ENCODE assay signal across 21 cellular contexts in genomic region chr7:51356849-51357516, GRCh38. TPM values are rescaled to one million over a fixed set of nuclear protein-coding genes. Genes with fewer than 3 reads are reported as not detected.
A peak's percentile ranks its signal among the peaks of the same experiment; 100 is the strongest.
DNase-seq lines count a peak whose midpoint lies in the region; ATAC-seq and TF ChIP-seq lines count a peak whose summit lies in the region.
"Had no signal": no experiment of that assay in that cellular context is flagged by ENCODE, and none has a peak within 500 bp of the region (broad histone marks: within the 10 kb centered on the region; RNA-seq: fewer than 3 reads in every experiment).

No MANE protein-coding gene starts in this region.

- peaks cover 0 to 4% (median 0%) of the 10 kb centered on the region in 4 donors for H3K4me1 ChIP-seq in tibial artery

- no peak overlapping the region for H3K4me3 ChIP-seq in tibial artery
- H3K4me3 ChIP-seq: cardiac muscle cell, GM23248, K562 had no signal

- TF ChIP-seq CTCF in tibial artery (IDR thresholded peaks at IDR 0.05): no peak

- no peaks in the 10 kb centered on the region for H3K36me3 ChIP-seq in tibial artery
- H3K36me3 ChIP-seq: cardiac muscle cell had no signal

- H3K27ac ChIP-seq in tibial artery: no peak overlapping the region
- H3K27ac ChIP-seq: cardiac muscle cell, GM23248 had no signal

- no peaks in the 10 kb centered on the region for H3K9me3 ChIP-seq in tibial artery

- intact Hi-C loops in Right ventricle myocardium superior (cut with DNase I) (loop anchor here (10.0 kb wide), 1 partner anchor 102 kb away; no protein-coding TSS in a partner anchor), tibial artery (cut with DNase I; ENCODE audit: low total_unique reads) (no loop called here)

- DNase-seq in ELF-1 (ENCODE audit: low read depth, low spot score): peak; percentile 36
- no peak for DNase-seq in Right ventricle myocardium superior
- peak; percentile 93 for DNase-seq in left kidney (ENCODE audit: low read depth, low spot score)
- DNase-seq in renal cortical epithelial cell (ENCODE audit: low read depth): peak; percentile 71
- no peak for DNase-seq in tibial artery
- no peak for DNase-seq in NCI-H2081 (lab: John Stamatoyannopoulos, UW)
- no peak for DNase-seq in C1 segment of cervical spinal cord (lab: John Stamatoyannopoulos, UW)
- DNase-seq: activated B cell treated with CpG ODN at 0.5 μM for 24 hours; activated CD8-positive, alpha-beta T cell treated with anti-CD3 and anti-CD28 coated beads, Interleukin-2, amount 10 ng/mL, durations not matched to agents 7 days and 5 days; activated naive CD4-positive, alpha-beta T cell treated with anti-CD3 and anti-CD28 coated beads for 36 hours; activated T-cell treated with anti-CD3 and anti-CD28 coated beads, Interleukin-2, amount 50 U/mL, for 24 hours; CD4-positive, alpha-beta memory T cell; DMS53; GM23248; MM.1S; NCI-H226; substantia nigra; T1000 had no signal

- H3K27me3 ChIP-seq in tibial artery: no peaks in the 10 kb centered on the region
- H3K27me3 ChIP-seq: cardiac muscle cell had no signal

- peak; percentile 84 for ATAC-seq in Right ventricle myocardium superior (ENCODE audit: poor library complexity)
- ATAC-seq: activated CD8-positive, alpha-beta T cell treated with anti-CD3 and anti-CD28 coated beads, Interleukin-2, amount 10 ng/mL, durations not matched to agents 7 days and 5 days; K562 had no signal

RNA-seq across cellular contexts. Expression of gene COBL, which starts 40.4 kb away (rescaled TPM):
- total RNA-seq in Right ventricle myocardium superior: 76.5 TPM
- 1.4 and 4.2 TPM in 2 replicates for total RNA-seq in renal cortical epithelial cell
- total RNA-seq: activated B cell treated with CpG ODN at 0.5 μM for 24 hours; activated CD8-positive, alpha-beta T cell treated with anti-CD3 and anti-CD28 coated beads, Interleukin-2, amount 10 ng/mL, durations not matched to agents 7 days and 5 days; activated naive CD4-positive, alpha-beta T cell treated with anti-CD3 and anti-CD28 coated beads for 36 hours; CD4-positive, alpha-beta memory T cell; fibroblast of villous mesenchyme; GM23248 had no signal

Comparison
In these comparisons a context has a peak if more than half of its experiments do, and no peak if none do; other contexts are left out.
1. DNase-seq: peak in ELF-1 (single experiment), left kidney (single experiment) and renal cortical epithelial cell (single experiment); none in Right ventricle myocardium superior (single experiment), tibial artery (0 of 2), NCI-H2081 (0 of 2) and C1 segment of cervical spinal cord (0 of 14).
2. RNA of gene COBL, which starts 40.4 kb away (total RNA-seq): 76.5 TPM in Right ventricle myocardium superior (single experiment); 1.4 to 4.2 TPM in renal cortical epithelial cell; every median in the first group is over 10 times any median in the second.